11 cellular contexts compared by ENCODE assay signal in genomic region chr11:19715373-19715772, GRCh38. TPM values are rescaled to one million over a fixed set of nuclear protein-coding genes. Genes with fewer than 3 reads are reported as not detected.
A peak's percentile ranks its signal among the peaks of the same experiment; 100 is the strongest.
DNase-seq lines count a peak whose midpoint lies in the region; ATAC-seq, FAIRE-seq and TF ChIP-seq lines count a peak whose summit lies in the region.
"Had no signal": no experiment of that assay in that cellular context is flagged by ENCODE, and none has a peak within 500 bp of the region (broad histone marks: within the 10 kb centered on the region; RNA-seq: fewer than 3 reads in every experiment).

No MANE protein-coding gene starts in this region.

- no peaks in the 10 kb centered on the region for H3K36me3 ChIP-seq in K562 (ENCODE audit: control insufficient read depth, insufficient read depth, low read length)
- no peaks in the 10 kb centered on the region for H3K36me3 ChIP-seq in thyroid gland

- no peak overlapping the region for H3K9ac ChIP-seq in K562 (ENCODE audit: insufficient read depth in 1 of 2, low read depth in 2 of 2, low read length in 2 of 2)

- BruUV-seq in K562 (replicated peaks; lab: Mats Ljungman, UMichigan), result no TSS peak

- H3K9me3 ChIP-seq in K562 (replicated peaks; ENCODE audit: control insufficient read depth, insufficient read depth, low read depth, low read length) (no peaks in the 10 kb centered on the region), thyroid gland (no peaks in the 10 kb centered on the region)
- H3K9me3 ChIP-seq: mucosa of descending colon had no signal

- peaks cover 14% of the 10 kb centered on the region for H4K20me1 ChIP-seq in K562 (replicated peaks; ENCODE audit: control insufficient read depth, insufficient read depth, low read length)

- CTCF ChIA-PET in K562 (lab: Yijun Ruan, JAX; ENCODE audit: low intra/inter-chr PET ratio), result no interaction called here

- H3K4me1 ChIP-seq in K562 (replicated peaks in 1 of 2; ENCODE audit: control insufficient read depth in 2 of 2, insufficient read depth in 2 of 2, low read length in 2 of 2) (peaks cover 16 to 32% of the 10 kb centered on the region in 2 experiments), thyroid gland (peaks cover 31 to 47% of the 10 kb centered on the region in 2 donors)

- H3K9me1 ChIP-seq in K562 (ENCODE audit: control insufficient read depth, insufficient read depth, low read length), result no peaks in the 10 kb centered on the region

- POLR2A ChIA-PET in K562 (lab: Yijun Ruan, JAX), result interaction anchor here (1.6 kb wide), 1 partner anchor 12 kb away, joined by 3 read pairs; no protein-coding TSS in a partner anchor

- TF ChIP-seq CTCF in K562 (IDR thresholded peaks at IDR 0.05 in 2 of 3, conservative IDR thresholded peaks at IDR 0.05 in 1 of 3; ENCODE audit: insufficient read depth in 2 of 3, low read depth in 1 of 3, low read length in 3 of 3) (no peak), thyroid gland (IDR thresholded peaks at IDR 0.05) (no peak)

- no peak overlapping the region for H2AFZ ChIP-seq in K562 (ENCODE audit: low read depth, low read length)

- no peak overlapping the region for H3K27ac ChIP-seq in K562 (ENCODE audit: extremely low read depth, low read depth, low read length)
- H3K27ac ChIP-seq in thyroid gland, result peak overlapping the region in 2 of 3 donors; percentile 34 to 60

- intact Hi-C loops in K562 (cut with micrococcal nuclease), result no loop called here
- intact Hi-C loops in thyroid gland (cut with DNase I), result no loop called here

- TF ChIP-seq POLR2A in K562 (conservative IDR thresholded peaks at IDR 0.05) (no peak), thyroid gland (IDR thresholded peaks at IDR 0.05) (no peak)

- ATAC-seq in K562 (no peak), HG03520 (IDR thresholded peaks at IDR 0.05; ENCODE audit: unreplicated experiment) (no peak), GM21786 (IDR thresholded peaks at IDR 0.05; ENCODE audit: unreplicated experiment) (no peak)
- ATAC-seq: activated T-cell treated with anti-CD3 and anti-CD28 coated beads, Interleukin-2, amount 50 U/mL, for 4 hours; mucosa of descending colon; stimulated activated naive CD8-positive, alpha-beta T cell treated with anti-CD3 and anti-CD28 coated beads, Interleukin-15, Interleukin-2, amounts not matched to agents 100 U/mL and 50 U/mL, for 24 hours had no signal

- WGBS in K562 (ENCODE audit: insufficient coverage, low coverage, missing lambda C conversion rate), result 0% methylated on average over 4 of the region's 6 CpGs
- 65 to 79% methylated on average over 6 of the region's 6 CpGs for WGBS in thyroid gland, 2 donors

- TF ChIP-seq RAD21 in K562 (CRISPR knock-in tag; conservative IDR thresholded peaks at IDR 0.05 in 1 of 2, IDR thresholded peaks at IDR 0.05 in 1 of 2), result no peak

- DNase-seq in HS-27A (ENCODE audit: low read depth) (peak; percentile 86), K562 (ENCODE audit: extremely low read depth in 1 of 4, low spot score in 3 of 4) (no peak), left kidney (ENCODE audit: low read depth, low spot score) (peak; percentile 15), thyroid gland (no peak), DMS79 treated with DMSO at 0.1 percent for 48 hours (lab: John Stamatoyannopoulos, UW) (no peak)
- DNase-seq: activated T-cell treated with anti-CD3 and anti-CD28 coated beads, Interleukin-2, amount 50 U/mL, for 4 hours; mucosa of descending colon; NCI-H82; stimulated activated naive CD8-positive, alpha-beta T cell treated with anti-CD3 and anti-CD28 coated beads, Interleukin-15, Interleukin-2, amounts not matched to agents 100 U/mL and 50 U/mL, for 24 hours had no signal

- H3K27me3 ChIP-seq in K562 (ENCODE audit: control insufficient read depth in 2 of 2, insufficient read depth in 2 of 2, low read length in 2 of 2) (peaks cover 6 to 30% of the 10 kb centered on the region in 2 experiments), thyroid gland (no peaks in the 10 kb centered on the region)

- no peak for TF ChIP-seq EP300 in K562 (IDR thresholded peaks at IDR 0.05; ENCODE audit: low read length)

- H3K4me2 ChIP-seq in K562 (ENCODE audit: insufficient read depth, low read length), result no peak overlapping the region

- in situ Hi-C loops in K562 (cut with MboI), result no loop called here

- H3K79me2 ChIP-seq in K562 (ENCODE audit: control insufficient read depth, insufficient read depth, low read length), result no peaks in the 10 kb centered on the region

- no peak for FAIRE-seq in K562 (lab: Jason Lieb, UNC)

- no peak overlapping the region for H3K4me3 ChIP-seq in K562
- peak overlapping the region in 1 of 3 donors; percentile 80 for H3K4me3 ChIP-seq in thyroid gland (replicated peaks in 1 of 3)
- H3K4me3 ChIP-seq: mucosa of descending colon had no signal

TF ChIP-seq in K562, 482 proteins besides CTCF, POLR2A, EP300 and RAD21:
- 0 out of 2 replicates have a peak, but pooled peaks have one; percentile 14 for TF ChIP-seq PKNOX1 (IDR thresholded peaks at IDR 0.05)
- no peak for TF ChIP-seq HIVEP1 (CRISPR knock-in tag; IDR thresholded peaks at IDR 0.05)

RNA-seq across cellular contexts. Expression of gene NAV2, which starts 2.7 kb away (rescaled TPM):
- 0.58 and 1.4 TPM in 2 replicates for total RNA-seq in K562 (2011; cell fraction: chromatin; rRNA removed; ENCODE audit: low replicate concordance)
- 0.17 and 1.1 TPM in 2 replicates for total RNA-seq in K562 (2011; cell fraction: nucleolus; rRNA removed)
- 0.37 and 1.6 TPM in 2 replicates for total RNA-seq in K562 (2011; cell fraction: nucleoplasm; rRNA removed)
- 0.05 TPM in 1 of 2 replicates, not detected in the other for total RNA-seq in K562 (2014; rRNA removed)
- total RNA-seq in K562 (2014; rRNA removed; fragmentation: Illumina TruSeq; extraction: Trizol), result under 0.01 and 0.04 TPM in 2 replicates
- 0.04 TPM in 2 replicates for total RNA-seq in K562 (2015; rRNA removed; fragmentation: Illumina TruSeq; extraction: Trizol)
- 0.25 and 0.35 TPM in 2 replicates for total RNA-seq in K562 (2021)
- 0.07 and 0.41 TPM in 2 replicates for polyA plus RNA-seq in K562 (2011; rRNA removed)
- 0.07 and 0.25 TPM in 2 replicates for polyA plus RNA-seq in K562 (2011; cell fraction: cytosol; rRNA removed)
- 0.47 and 0.86 TPM in 2 replicates for polyA plus RNA-seq in K562 (2011; cell fraction: nucleus; rRNA removed)
- 0.35 and 0.47 TPM in 2 replicates for polyA plus RNA-seq in K562 (2012)
- polyA plus RNA-seq in K562 (2014; fragmentation: Illumina TruSeq; extraction: Trizol), result 0.07 and 0.15 TPM in 2 replicates
- under 1 TPM; 0.03 to 0.06 TPM for polyA plus RNA-seq in K562 (2014; fragmentation: Nextera tagmentation; extraction: Ambion mirVana)
- 0.05 and 0.08 TPM in 2 replicates for polyA plus RNA-seq in K562 (2014; rRNA removed)
- polyA minus RNA-seq in K562 (2011; rRNA and poly(A)+ RNA removed), result 0.18 and 0.96 TPM in 2 replicates
- 1.5 TPM in 1 of 2 replicates, not detected in the other for polyA minus RNA-seq in K562 (2011; cell fraction: cytosol; rRNA and poly(A)+ RNA removed)
- 0.67 and 0.78 TPM in 2 replicates for polyA minus RNA-seq in K562 (2011; cell fraction: nucleus; rRNA and poly(A)+ RNA removed)
- total RNA-seq in thyroid gland, result 10 to 100 TPM; 34.8 to 88.6 (median 54.5) TPM

Comparison
In these comparisons a context has a peak if more than half of its experiments do, and no peak if none do; other contexts are left out.
1. DNase-seq: peak in HS-27A (single experiment) and left kidney (single experiment); none in K562 (0 of 4), thyroid gland (0 of 2) and DMS79 treated with DMSO at 0.1 percent for 48 hours (single experiment).
2. RNA of gene NAV2, which starts 2.7 kb away (total RNA-seq): 34.8 to 88.6 TPM in thyroid gland; under 0.01 to 1.6 TPM in K562; every median in the first group is over 10 times any median in the second.